Comparison of ENCODE assay signal across 7 cellular contexts in genomic region chrX:18158963-18159362, GRCh38.
"Had no signal": no experiment of that assay in that cellular context is flagged by ENCODE, and none has a peak within 500 bp of the region (broad histone marks: within the 10 kb centered on the region; RNA-seq: fewer than 3 reads in every experiment).

No MANE protein-coding gene starts in this region.

- H3K27ac Mint-ChIP-seq: IgD-negative memory B cell had no signal

- DNase-seq: IMR-90, KBM-7, KG1 had no signal

- H3K27me3 Mint-ChIP-seq: IgD-negative memory B cell had no signal

- H3K4me3 Mint-ChIP-seq: IgD-negative memory B cell had no signal

- H3K4me3 ChIP-seq: K562 had no signal

- H3K27ac ChIP-seq: HL-60, KMS-11 had no signal

- H3K36me3 Mint-ChIP-seq: IgD-negative memory B cell had no signal
